ENCODE assay signal across 12 cellular contexts in genomic region chr4:101334963-101335572, GRCh38. TPM values are rescaled to one million over a fixed set of nuclear protein-coding genes. Genes with fewer than 3 reads are reported as not detected.
DNase-seq lines count a peak whose midpoint lies in the region; ATAC-seq and TF ChIP-seq lines count a peak whose summit lies in the region.
"Had no signal": no experiment of that assay in that cellular context is flagged by ENCODE, and none has a peak within 500 bp of the region (broad histone marks: within the 10 kb centered on the region; RNA-seq: fewer than 3 reads in every experiment).

No MANE protein-coding gene starts in this region.

- H3K36me3 Mint-ChIP-seq in stimulated activated naive CD8-positive, alpha-beta T cell treated with anti-CD3 and anti-CD28 coated beads, Interleukin-15, Interleukin-2, amounts not matched to agents 100 ng/mL and 50 ng/mL, for 24 hours (ENCODE audit: low read depth): peaks cover 3% of the 10 kb centered on the region
- no peaks in the 10 kb centered on the region for H3K36me3 Mint-ChIP-seq in glutamatergic neuron (ENCODE audit: unreplicated experiment)

- H3K4me3 ChIP-seq in Peyer's patch: no peak overlapping the region
- H3K4me3 ChIP-seq: PC-9 had no signal

- TF ChIP-seq CTCF in Peyer's patch (IDR thresholded peaks at IDR 0.05): no peak
- no peak for TF ChIP-seq CTCF in glutamatergic neuron (IDR thresholded peaks at IDR 0.05; ENCODE audit: partially characterized antibody, unreplicated experiment)

- H3K4me1 ChIP-seq in Peyer's patch: peaks cover 0 to 6% (median 0%) of the 10 kb centered on the region in 4 donors

- no peaks in the 10 kb centered on the region for H3K9me3 Mint-ChIP-seq in stimulated activated naive CD8-positive, alpha-beta T cell treated with anti-CD3 and anti-CD28 coated beads, Interleukin-15, Interleukin-2, amounts not matched to agents 100 ng/mL and 50 ng/mL, for 24 hours
- no peaks in the 10 kb centered on the region for H3K9me3 Mint-ChIP-seq in glutamatergic neuron (ENCODE audit: unreplicated experiment)

- H3K9me3 ChIP-seq in Peyer's patch: no peaks in the 10 kb centered on the region
- H3K9me3 ChIP-seq: BE2C had no signal

- H3K4me1 Mint-ChIP-seq in stimulated activated naive CD8-positive, alpha-beta T cell treated with anti-CD3 and anti-CD28 coated beads, Interleukin-15, Interleukin-2, amounts not matched to agents 100 ng/mL and 50 ng/mL, for 24 hours (ENCODE audit: low read depth): peaks cover 46% of the 10 kb centered on the region
- no peaks in the 10 kb centered on the region for H3K4me1 Mint-ChIP-seq in glutamatergic neuron (ENCODE audit: low read depth, unreplicated experiment)

- H3K27ac ChIP-seq in Peyer's patch: no peak overlapping the region
- H3K27ac ChIP-seq: brain microvascular endothelial cell, PC-9 had no signal

- intact Hi-C loops in Right ventricle myocardium inferior (cut with DNase I) (no loop called here), cardiac septum (cut with DNase I) (no loop called here)

- DNase-seq in Right ventricle myocardium inferior (ENCODE audit: missing footprints): no peak
- no peak for DNase-seq in cardiac septum (ENCODE audit: low spot score)
- DNase-seq in NCI-H748 (lab: John Stamatoyannopoulos, UW; ENCODE audit: unreplicated experiment): peak; percentile 81
- DNase-seq in Peyer's patch: no peak
- no peak for DNase-seq in NCI-H1436 (lab: John Stamatoyannopoulos, UW)
- no peak for DNase-seq in glutamatergic neuron
- DNase-seq: BE2C, brain microvascular endothelial cell, nucleus accumbens, PC-9 had no signal

- ATAC-seq in Right ventricle myocardium inferior (peak; percentile 42), HG02759 (IDR thresholded peaks at IDR 0.05; ENCODE audit: unreplicated experiment) (peak; percentile 67)

- no peaks in the 10 kb centered on the region for H3K27me3 Mint-ChIP-seq in stimulated activated naive CD8-positive, alpha-beta T cell treated with anti-CD3 and anti-CD28 coated beads, Interleukin-15, Interleukin-2, amounts not matched to agents 100 ng/mL and 50 ng/mL, for 24 hours
- H3K27me3 Mint-ChIP-seq in glutamatergic neuron (ENCODE audit: unreplicated experiment): no peaks in the 10 kb centered on the region

- no peaks in the 10 kb centered on the region for H3K27me3 ChIP-seq in Peyer's patch
- H3K27me3 ChIP-seq: BE2C, brain microvascular endothelial cell had no signal

- no peak overlapping the region for H3K27ac Mint-ChIP-seq in stimulated activated naive CD8-positive, alpha-beta T cell treated with anti-CD3 and anti-CD28 coated beads, Interleukin-15, Interleukin-2, amounts not matched to agents 100 ng/mL and 50 ng/mL, for 24 hours
- H3K27ac Mint-ChIP-seq in glutamatergic neuron (ENCODE audit: unreplicated experiment): no peak overlapping the region

- peak overlapping the region; percentile 24 for H3K4me3 Mint-ChIP-seq in stimulated activated naive CD8-positive, alpha-beta T cell treated with anti-CD3 and anti-CD28 coated beads, Interleukin-15, Interleukin-2, amounts not matched to agents 100 ng/mL and 50 ng/mL, for 24 hours
- no peak overlapping the region for H3K4me3 Mint-ChIP-seq in glutamatergic neuron (ENCODE audit: unreplicated experiment)

- no peak for TF ChIP-seq POLR2A in Peyer's patch (IDR thresholded peaks at IDR 0.05)

- H3K36me3 ChIP-seq in Peyer's patch: no peaks in the 10 kb centered on the region
- H3K36me3 ChIP-seq: BE2C, brain microvascular endothelial cell had no signal

RNA-seq across cellular contexts. Expression of gene PPP3CA, which starts 12.3 kb away (rescaled TPM):
- total RNA-seq in Right ventricle myocardium inferior: 23.3 TPM
- 15.2 TPM for total RNA-seq in cardiac septum
- 10 to 100 TPM; 19.0 to 39.6 (median 20.3) TPM for total RNA-seq in Peyer's patch
- total RNA-seq in glutamatergic neuron (ENCODE audit: unreplicated experiment): 29.9 TPM
